In genomic region chr10:3877092-3878000, GRCh38 we compare ENCODE assay signal across 13 cellular contexts.
A peak's percentile ranks its signal among the peaks of the same experiment; 100 is the strongest.
DNase-seq lines count a peak whose midpoint lies in the region; ATAC-seq and TF ChIP-seq lines count a peak whose summit lies in the region.
"Had no signal": no experiment of that assay in that cellular context is flagged by ENCODE, and none has a peak within 500 bp of the region (broad histone marks: within the 10 kb centered on the region; RNA-seq: fewer than 3 reads in every experiment).

No MANE protein-coding gene starts in this region.

- peak overlapping the region; percentile 6; the same call in 1 of the 2 replicates for H3K27ac ChIP-seq in SJSA1
- peak overlapping the region in 3 of 4 donors; percentile 12 to 51 (median 45) for H3K27ac ChIP-seq in esophagus squamous epithelium

- 51 to 55% methylated on average over 4 of the region's 4 CpGs for WGBS in esophagus squamous epithelium, 2 donors

- no peaks in the 10 kb centered on the region for H3K27me3 Mint-ChIP-seq in activated naive CD8-positive, alpha-beta T cell
- no peaks in the 10 kb centered on the region for H3K27me3 Mint-ChIP-seq in activated naive CD8-positive, alpha-beta T cell treated with anti-CD3 and anti-CD28 coated beads for 36 hours
- no peaks in the 10 kb centered on the region for H3K27me3 Mint-ChIP-seq in stimulated activated memory B cell treated with anti-CD40 and anti-IgM and Interleukin-4, amounts not matched to agents 10 μg/mL and 1 μg/mL and 100 μg/mL, for 72 hours

- DNase-seq in activated naive CD8-positive, alpha-beta T cell treated with anti-CD3 and anti-CD28 coated beads for 36 hours, result no peak
- DNase-seq in SJSA1 (ENCODE audit: low read depth in 1 of 2, low spot score in 2 of 2) (peak in 1 of 2 experiments; percentile 36), esophagus squamous epithelium (lab: John Stamatoyannopoulos, UW) (no peak), cerebellum (ENCODE audit: low spot score) (no peak), NCI-H2196 (lab: John Stamatoyannopoulos, UW; ENCODE audit: unreplicated experiment) (no peak), cortex of kidney (lab: John Stamatoyannopoulos, UW) (no peak)
- DNase-seq: activated CD4-positive, alpha-beta T cell treated with anti-CD3 and anti-CD28 coated beads for 1 hour; amniotic stem cell; islet precursor cell; NCI-H2081 treated with DMSO at 0.1 percent for 48 hours; nucleus accumbens had no signal

- H3K4me1 Mint-ChIP-seq in activated naive CD8-positive, alpha-beta T cell (ENCODE audit: low read depth), result peaks cover 45% of the 10 kb centered on the region
- peaks cover 34% of the 10 kb centered on the region for H3K4me1 Mint-ChIP-seq in activated naive CD8-positive, alpha-beta T cell treated with anti-CD3 and anti-CD28 coated beads for 36 hours
- H3K4me1 Mint-ChIP-seq in stimulated activated memory B cell treated with anti-CD40 and anti-IgM and Interleukin-4, amounts not matched to agents 10 μg/mL and 1 μg/mL and 100 μg/mL, for 72 hours, result peaks cover 55% of the 10 kb centered on the region

- H3K4me3 ChIP-seq in SJSA1, result no peak overlapping the region
- H3K4me3 ChIP-seq in esophagus squamous epithelium, result peak overlapping the region in 1 of 4 donors; percentile 9

- TF ChIP-seq CTCF in esophagus squamous epithelium (IDR thresholded peaks at IDR 0.05), result no peak

- H3K4me1 ChIP-seq in SJSA1 (replicated peaks) (peaks cover 15% of the 10 kb centered on the region), esophagus squamous epithelium (peaks cover 5 to 35% (median 17%) of the 10 kb centered on the region in 3 donors)

- H3K9me3 Mint-ChIP-seq in activated naive CD8-positive, alpha-beta T cell (ENCODE audit: low read depth), result no peaks in the 10 kb centered on the region
- peaks cover 4% of the 10 kb centered on the region for H3K9me3 Mint-ChIP-seq in activated naive CD8-positive, alpha-beta T cell treated with anti-CD3 and anti-CD28 coated beads for 36 hours
- no peaks in the 10 kb centered on the region for H3K9me3 Mint-ChIP-seq in stimulated activated memory B cell treated with anti-CD40 and anti-IgM and Interleukin-4, amounts not matched to agents 10 μg/mL and 1 μg/mL and 100 μg/mL, for 72 hours

- H3K27me3 ChIP-seq in SJSA1 (replicated peaks) (no peaks in the 10 kb centered on the region), esophagus squamous epithelium (no peaks in the 10 kb centered on the region)

- H3K9me3 ChIP-seq in SJSA1 (replicated peaks) (no peaks in the 10 kb centered on the region), esophagus squamous epithelium (no peaks in the 10 kb centered on the region)

- peak overlapping the region; percentile 46 for H3K27ac Mint-ChIP-seq in activated naive CD8-positive, alpha-beta T cell
- no peak overlapping the region for H3K27ac Mint-ChIP-seq in activated naive CD8-positive, alpha-beta T cell treated with anti-CD3 and anti-CD28 coated beads for 36 hours
- peak overlapping the region; percentile 98 for H3K27ac Mint-ChIP-seq in stimulated activated memory B cell treated with anti-CD40 and anti-IgM and Interleukin-4, amounts not matched to agents 10 μg/mL and 1 μg/mL and 100 μg/mL, for 72 hours

- intact Hi-C loops in esophagus squamous epithelium (cut with DNase I), result no loop called here

- ATAC-seq in stimulated activated memory B cell treated with anti-CD40 and anti-IgM and Interleukin-4, amounts not matched to agents 10 μg/mL and 1 μg/mL and 100 μg/mL, for 72 hours, result no peak

- no peaks in the 10 kb centered on the region for H3K36me3 ChIP-seq in SJSA1
- no peaks in the 10 kb centered on the region for H3K36me3 ChIP-seq in esophagus squamous epithelium

- no peaks in the 10 kb centered on the region for H3K36me3 Mint-ChIP-seq in activated naive CD8-positive, alpha-beta T cell
- H3K36me3 Mint-ChIP-seq in activated naive CD8-positive, alpha-beta T cell treated with anti-CD3 and anti-CD28 coated beads for 36 hours, result peaks cover 3% of the 10 kb centered on the region
- peaks cover 7% of the 10 kb centered on the region for H3K36me3 Mint-ChIP-seq in stimulated activated memory B cell treated with anti-CD40 and anti-IgM and Interleukin-4, amounts not matched to agents 10 μg/mL and 1 μg/mL and 100 μg/mL, for 72 hours

- no peak for TF ChIP-seq POLR2A in esophagus squamous epithelium (IDR thresholded peaks at IDR 0.05)

- no peak overlapping the region for H3K4me3 Mint-ChIP-seq in activated naive CD8-positive, alpha-beta T cell
- no peak overlapping the region for H3K4me3 Mint-ChIP-seq in activated naive CD8-positive, alpha-beta T cell treated with anti-CD3 and anti-CD28 coated beads for 36 hours
- H3K4me3 Mint-ChIP-seq in stimulated activated memory B cell treated with anti-CD40 and anti-IgM and Interleukin-4, amounts not matched to agents 10 μg/mL and 1 μg/mL and 100 μg/mL, for 72 hours, result no peak overlapping the region
